ENCODE assay signal across 8 cellular contexts in the genomic region with DNA sequence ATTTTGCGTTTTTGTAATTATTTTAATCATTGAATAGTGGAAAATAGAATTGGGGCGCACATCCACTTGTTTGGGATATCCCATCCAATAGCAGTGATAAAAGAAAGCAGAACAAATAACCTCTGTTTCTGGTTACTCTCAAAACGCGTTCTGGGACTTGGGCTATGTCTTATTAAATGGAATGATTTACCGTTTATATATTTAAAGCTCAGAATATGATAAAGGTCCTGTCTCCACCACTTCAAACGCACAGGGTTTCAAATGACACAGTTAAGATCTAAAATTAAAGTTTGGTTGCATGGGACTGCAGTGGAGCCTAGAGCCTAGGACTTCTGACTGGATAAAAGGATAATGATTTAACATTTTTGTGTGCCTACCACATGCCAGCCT. TPM values are rescaled to one million over a fixed set of nuclear protein-coding genes. Genes with fewer than 3 reads are reported as not detected.
DNase-seq lines count a peak whose midpoint lies in the region; ATAC-seq and TF ChIP-seq lines count a peak whose summit lies in the region.

No MANE protein-coding gene starts in this region.

- peak overlapping the region; percentile 98 for H3K27ac Mint-ChIP-seq in central memory CD8-positive, alpha-beta T cell (ENCODE audit: low read depth)
- peak overlapping the region; percentile 96 to 99 (median 98) for H3K27ac Mint-ChIP-seq in naive B cell

- BruUV-seq in A673 (replicated peaks; lab: Mats Ljungman, UMichigan) = no TSS peak

- no peak for ATAC-seq in central memory CD8-positive, alpha-beta T cell (replicated peaks; ENCODE audit: extremely low read depth, poor library complexity, severe bottlenecking)
- ATAC-seq in naive B cell (ENCODE audit: low read depth in 2 of 2) = no peak

- peak overlapping the region; percentile 83 for H3K4me3 ChIP-seq in A673 (ENCODE audit: low read depth, low read length, poor library complexity, severe bottlenecking)
- peak overlapping the region; percentile 97 for H3K4me3 ChIP-seq in HUES6 (ENCODE audit: low read depth, low read length)

- H3K4me3 Mint-ChIP-seq in central memory CD8-positive, alpha-beta T cell = peak overlapping the region; percentile 99
- H3K4me3 Mint-ChIP-seq in naive B cell = peak overlapping the region; percentile 98 to 100 (median 98)

- intact Hi-C loops in A673 (cut with micrococcal nuclease; ENCODE audit: unreplicated experiment) = no loop called here

- H3K27ac ChIP-seq in A673 (ENCODE audit: low read depth, low read length, poor library complexity, severe bottlenecking) (peak overlapping the region; percentile 100), HUES6 (ENCODE audit: low read depth, low read length) (peak overlapping the region; percentile 100; the same call in 1 of the 2 replicates)

- H3K9me3 ChIP-seq in A673 (ENCODE audit: low read depth, low read length, poor library complexity, severe bottlenecking) (no peaks in the 10 kb centered on the region), HUES6 (ENCODE audit: control insufficient read depth, insufficient read depth, low read depth, low read length) (no peaks in the 10 kb centered on the region)

- CTCF ChIA-PET in A673 (lab: Charles Lee) = no interaction called here

- no peaks in the 10 kb centered on the region for H3K27me3 Mint-ChIP-seq in central memory CD8-positive, alpha-beta T cell
- H3K27me3 Mint-ChIP-seq in naive B cell = no peaks in the 10 kb centered on the region

- H3K4me1 ChIP-seq in A673 (ENCODE audit: insufficient read depth, low read length, poor library complexity, severe bottlenecking) = peaks cover 34% of the 10 kb centered on the region
- H3K4me1 ChIP-seq in HUES6 (ENCODE audit: control insufficient read depth, insufficient read depth, low read length) = peaks cover 18% of the 10 kb centered on the region

- TF ChIP-seq CTCF in A673 (conservative IDR thresholded peaks at IDR 0.05; ENCODE audit: low read depth, low read length) = no peak

- no peaks in the 10 kb centered on the region for H3K9me3 Mint-ChIP-seq in central memory CD8-positive, alpha-beta T cell
- no peaks in the 10 kb centered on the region for H3K9me3 Mint-ChIP-seq in naive B cell

- H3K36me3 ChIP-seq in A673 (ENCODE audit: insufficient read depth, low read length, poor library complexity, severe bottlenecking) = peaks cover 24% of the 10 kb centered on the region
- H3K36me3 ChIP-seq in HUES6 (ENCODE audit: control insufficient read depth, insufficient read depth, low read length) = peaks cover 26% of the 10 kb centered on the region

- POLR2A ChIA-PET in A673 (lab: Charles Lee; ENCODE audit: low non-redundant PET) = interaction anchor here (1.3 kb wide), 1 partner anchor 19 kb away, joined by 4 read pairs; no protein-coding TSS in a partner anchor

- peak overlapping the region; percentile 100 for H3K9ac ChIP-seq in HUES6 (ENCODE audit: low read length)

- H3K27me3 ChIP-seq in A673 (replicated peaks; ENCODE audit: insufficient read depth, low read depth, low read length, poor library complexity) = no peaks in the 10 kb centered on the region
- no peaks in the 10 kb centered on the region for H3K27me3 ChIP-seq in HUES6 (ENCODE audit: control insufficient read depth, insufficient read depth, low read length)

- DNase-seq in A673 (ENCODE audit: low spot score) = no peak
- DNase-seq in central memory CD8-positive, alpha-beta T cell (ENCODE audit: low spot score in 2 of 2) = no peak
- DNase-seq in naive B cell = no peak
- DNase-seq in putamen (ENCODE audit: low spot score) = no peak
- no peak for DNase-seq in stimulated activated naive CD4-positive, alpha-beta T cell treated with Interleukin-2 at 50 U/mL for 16 hours (lab: John Stamatoyannopoulos, UW)
- DNase-seq in OCI-M1 (lab: John Stamatoyannopoulos, UW) = no peak
- no peak for DNase-seq in cortex of kidney (lab: John Stamatoyannopoulos, UW)

- H3K36me3 Mint-ChIP-seq in central memory CD8-positive, alpha-beta T cell (ENCODE audit: insufficient read depth) = peaks cover 41% of the 10 kb centered on the region
- H3K36me3 Mint-ChIP-seq in naive B cell = peaks cover 20 to 22% of the 10 kb centered on the region in 2 donors

- peaks cover 60% of the 10 kb centered on the region for H3K4me1 Mint-ChIP-seq in central memory CD8-positive, alpha-beta T cell
- peaks cover 36 to 65% (median 54%) of the 10 kb centered on the region in 3 donors for H3K4me1 Mint-ChIP-seq in naive B cell

RNA-seq across cellular contexts. Expression of a gene that starts 2.3 kb away (rescaled TPM):
- total RNA-seq in A673 (2021) = 2,297 and 3,307 TPM in 2 replicates
- 100 to 1,000 TPM; 390 to 727 (median 594) TPM for polyA plus RNA-seq in naive B cell (ENCODE audit: low read depth in 6 of 6)
